ENCODE assay signal across 38 cellular contexts in genomic region chr19:28140201-28140600, GRCh38.
"Had no signal": no experiment of that assay in that cellular context is flagged by ENCODE, and none has a peak within 500 bp of the region (broad histone marks: within the 10 kb centered on the region; RNA-seq: fewer than 3 reads in every experiment).

No MANE protein-coding gene starts in this region.

- DNase-seq: activated B cell treated with CpG ODN at 0.5 μM for 24 hours; activated CD4-positive, alpha-beta memory T cell treated with anti-CD3 and anti-CD28 coated beads for 36 hours; activated CD4-positive, alpha-beta T cell treated with anti-CD3 and anti-CD28 coated beads for 4 hours; activated CD4-positive, alpha-beta T cell treated with anti-CD3 and anti-CD28 coated beads, Interleukin-2, amount 10 ng/mL, durations not matched to agents 24 days and 14 days; activated CD4-positive, alpha-beta T cell treated with anti-CD3 and anti-CD28 coated beads, Interleukin-2, amount 50 U/mL, for 1 hour; activated CD4-positive, alpha-beta T cell treated with anti-CD3 and anti-CD28 coated beads, Interleukin-2, amount 50 U/mL, for 4 hours; activated CD4-positive, CD25-positive, alpha-beta regulatory T cell treated with anti-CD3 and anti-CD28 coated beads, Interleukin-2, amount 50 U/mL, for 72 hours; activated CD8-positive, alpha-beta memory T cell treated with anti-CD3 and anti-CD28 coated beads, Interleukin-2, amount 50 U/mL, for 4 hours; activated CD8-positive, alpha-beta T cell treated with anti-CD3 and anti-CD28 coated beads for 36 hours; activated effector memory CD4-positive, alpha-beta T cell treated with Interleukin-2 at 50 U/mL for 16 hours; activated gamma-delta T cell; activated naive CD4-positive, alpha-beta T cell treated with anti-CD3 and anti-CD28 coated beads, Interleukin-2, amount 10 ng/mL, durations not matched to agents 7 days and 5 days; activated naive CD4-positive, alpha-beta T cell treated with Interleukin-2 at 50 U/mL for 16 hours; activated naive CD8-positive, alpha-beta T cell treated with anti-CD3 and anti-CD28 coated beads, Interleukin-2, amount 10 ng/mL, durations not matched to agents 7 days and 5 days; activated naive CD8-positive, alpha-beta T cell treated with anti-CD3 and anti-CD28 coated beads, Interleukin-2, amount 50 U/mL, for 24 hours; activated T-cell treated with anti-CD3 and anti-CD28 coated beads for 4 hours; activated T-cell treated with anti-CD3 and anti-CD28 coated beads, Interleukin-2, amount 50 U/mL, for 1 hour; activated T-cell treated with anti-CD3 and anti-CD28 coated beads, Interleukin-2, amount 50 U/mL, for 4 hours; activated T-cell treated with anti-CD3 and anti-CD28 coated beads, Interleukin-2, amount 50 U/mL, for 72 hours; amygdala; anterior cingulate cortex; caudate nucleus; cerebellar nuclear complex; T-helper 2 cell; T-helper 9 cell had no signal

- H3K36me3 Mint-ChIP-seq: activated CD4-positive, alpha-beta memory T cell treated with anti-CD3 and anti-CD28 coated beads for 36 hours; activated naive CD4-positive, alpha-beta T cell treated with anti-CD3 and anti-CD28 coated beads, Interleukin-2, amount 10 ng/mL, durations not matched to agents 7 days and 5 days; activated naive CD4-positive, alpha-beta T cell treated with anti-CD3 and anti-CD28 coated beads, Interleukin-2, amount 50 U/mL, for 24 hours; activated naive CD8-positive, alpha-beta T cell treated with anti-CD3 and anti-CD28 coated beads, Interleukin-2, amount 10 ng/mL, durations not matched to agents 7 days and 5 days; brain had no signal

- H3K4me1 Mint-ChIP-seq: activated B cell treated with CpG ODN at 0.5 μM for 24 hours; activated CD4-positive, alpha-beta T cell treated with anti-CD3 and anti-CD28 coated beads, Interleukin-2, amount 10 ng/mL, durations not matched to agents 24 days and 14 days; activated naive CD4-positive, alpha-beta T cell treated with anti-CD3 and anti-CD28 coated beads, Interleukin-2, amount 10 ng/mL, durations not matched to agents 7 days and 5 days; activated naive CD4-positive, alpha-beta T cell treated with anti-CD3 and anti-CD28 coated beads, Interleukin-2, amount 50 U/mL, for 24 hours; activated naive CD8-positive, alpha-beta T cell treated with anti-CD3 and anti-CD28 coated beads, Interleukin-2, amount 10 ng/mL, durations not matched to agents 7 days and 5 days; activated naive CD8-positive, alpha-beta T cell treated with anti-CD3 and anti-CD28 coated beads, Interleukin-2, amount 50 U/mL, for 24 hours; brain; central memory CD8-positive, alpha-beta T cell had no signal

- FAIRE-seq: bronchial epithelial cell, TTC549 had no signal

- H3K27me3 ChIP-seq: ascending aorta had no signal

- H3K9me3 ChIP-seq: ascending aorta had no signal

- H3K27me3 Mint-ChIP-seq: activated B cell treated with CpG ODN at 0.5 μM for 24 hours; activated CD4-positive, alpha-beta memory T cell treated with anti-CD3 and anti-CD28 coated beads for 36 hours; activated CD4-positive, alpha-beta T cell treated with anti-CD3 and anti-CD28 coated beads, Interleukin-2, amount 10 ng/mL, durations not matched to agents 24 days and 14 days; activated CD8-positive, alpha-beta T cell treated with anti-CD3 and anti-CD28 coated beads for 36 hours; activated naive CD4-positive, alpha-beta T cell treated with anti-CD3 and anti-CD28 coated beads, Interleukin-2, amount 10 ng/mL, durations not matched to agents 7 days and 5 days; activated naive CD4-positive, alpha-beta T cell treated with anti-CD3 and anti-CD28 coated beads, Interleukin-2, amount 50 U/mL, for 24 hours; activated naive CD8-positive, alpha-beta T cell; activated naive CD8-positive, alpha-beta T cell treated with anti-CD3 and anti-CD28 coated beads, Interleukin-2, amount 10 ng/mL, durations not matched to agents 7 days and 5 days; activated naive CD8-positive, alpha-beta T cell treated with anti-CD3 and anti-CD28 coated beads, Interleukin-2, amount 50 U/mL, for 24 hours; central memory CD8-positive, alpha-beta T cell had no signal

- ATAC-seq: activated CD8-positive, alpha-beta T cell treated with anti-CD3 and anti-CD28 coated beads for 36 hours; activated naive CD8-positive, alpha-beta T cell treated with anti-CD3 and anti-CD28 coated beads, Interleukin-2, amount 50 U/mL, for 24 hours; activated T-cell treated with anti-CD3 and anti-CD28 coated beads, Interleukin-2, amount 50 U/mL, for 4 hours; activated T-cell treated with anti-CD3 and anti-CD28 coated beads, Interleukin-2, amount 50 U/mL, for 72 hours had no signal

- H3K27ac Mint-ChIP-seq: activated B cell treated with CpG ODN at 0.5 μM for 24 hours; activated CD4-positive, alpha-beta memory T cell treated with anti-CD3 and anti-CD28 coated beads for 36 hours; activated CD4-positive, alpha-beta T cell treated with anti-CD3 and anti-CD28 coated beads, Interleukin-2, amount 10 ng/mL, durations not matched to agents 24 days and 14 days; activated CD8-positive, alpha-beta T cell treated with anti-CD3 and anti-CD28 coated beads for 36 hours; activated naive CD4-positive, alpha-beta T cell treated with anti-CD3 and anti-CD28 coated beads, Interleukin-2, amount 10 ng/mL, durations not matched to agents 7 days and 5 days; activated naive CD4-positive, alpha-beta T cell treated with anti-CD3 and anti-CD28 coated beads, Interleukin-2, amount 50 U/mL, for 24 hours; activated naive CD8-positive, alpha-beta T cell; activated naive CD8-positive, alpha-beta T cell treated with anti-CD3 and anti-CD28 coated beads, Interleukin-2, amount 10 ng/mL, durations not matched to agents 7 days and 5 days; activated naive CD8-positive, alpha-beta T cell treated with anti-CD3 and anti-CD28 coated beads, Interleukin-2, amount 50 U/mL, for 24 hours; activated T-cell treated with anti-CD3 and anti-CD28 coated beads, Interleukin-2, amount 50 U/mL, for 72 hours; activated T-helper 1 cell treated with anti-CD3 and anti-CD28 coated beads, Interleukin-12 subunit alpha, Interleukin-12 subunit beta, Interleukin-2, Interleukin-4 antibody, amounts not matched to agents 30 ng/mL and 10 ng/mL and 1 ng/mL, durations not matched to agents 14 hours and 24 hours and 36 hours; activated T-helper 2 cell treated with anti-CD3 and anti-CD28 coated beads, Interferon-gamma antibody, Interleukin-2, Interleukin-4, amounts not matched to agents 10 μg/mL and 5 μg/mL and 100 μg/mL, durations not matched to agents 14 hours and 24 hours and 36 hours; brain; T-helper 1 cell treated with Interleukin-12 subunit alpha and Interleukin-12 subunit beta and Interleukin-4 antibody, amounts not matched to agents 30 μg/mL and 1 μg/mL, for 36 hours; T-helper 2 cell treated with Interferon-gamma antibody and Interleukin-4, amounts not matched to agents 5 μg/mL and 100 μg/mL, for 36 hours had no signal

- H3K4me3 Mint-ChIP-seq: activated B cell treated with CpG ODN at 0.5 μM for 24 hours; activated CD4-positive, alpha-beta memory T cell treated with anti-CD3 and anti-CD28 coated beads for 36 hours; activated CD4-positive, alpha-beta T cell treated with anti-CD3 and anti-CD28 coated beads, Interleukin-2, amount 10 ng/mL, durations not matched to agents 24 days and 14 days; activated CD8-positive, alpha-beta T cell treated with anti-CD3 and anti-CD28 coated beads for 36 hours; activated naive CD4-positive, alpha-beta T cell treated with anti-CD3 and anti-CD28 coated beads, Interleukin-2, amount 10 ng/mL, durations not matched to agents 7 days and 5 days; activated naive CD4-positive, alpha-beta T cell treated with anti-CD3 and anti-CD28 coated beads, Interleukin-2, amount 50 U/mL, for 24 hours; activated naive CD8-positive, alpha-beta T cell; activated naive CD8-positive, alpha-beta T cell treated with anti-CD3 and anti-CD28 coated beads, Interleukin-2, amount 10 ng/mL, durations not matched to agents 7 days and 5 days; activated naive CD8-positive, alpha-beta T cell treated with anti-CD3 and anti-CD28 coated beads, Interleukin-2, amount 50 U/mL, for 24 hours; activated T-cell treated with anti-CD3 and anti-CD28 coated beads, Interleukin-2, amount 50 U/mL, for 4 hours; activated T-cell treated with anti-CD3 and anti-CD28 coated beads, Interleukin-2, amount 50 U/mL, for 72 hours; activated T-helper 1 cell treated with anti-CD3 and anti-CD28 coated beads, Interleukin-12 subunit alpha, Interleukin-12 subunit beta, Interleukin-2, Interleukin-4 antibody, amounts not matched to agents 30 ng/mL and 10 ng/mL and 1 ng/mL, durations not matched to agents 14 hours and 24 hours and 36 hours; brain; central memory CD8-positive, alpha-beta T cell; T-helper 1 cell treated with Interleukin-12 subunit alpha and Interleukin-12 subunit beta and Interleukin-4 antibody, amounts not matched to agents 30 μg/mL and 1 μg/mL, for 36 hours; T-helper 2 cell treated with Interferon-gamma antibody and Interleukin-4, amounts not matched to agents 5 μg/mL and 100 μg/mL, for 36 hours had no signal

- H3K4me3 ChIP-seq: ascending aorta, cardiac muscle cell had no signal

- H3K4me1 ChIP-seq: ascending aorta had no signal

- H3K36me3 ChIP-seq: ascending aorta, cardiac muscle cell had no signal

- H3K27ac ChIP-seq: ascending aorta, cardiac muscle cell, VCaP had no signal
